ENCODE assay signal across 9 cellular contexts in the genomic region with DNA sequence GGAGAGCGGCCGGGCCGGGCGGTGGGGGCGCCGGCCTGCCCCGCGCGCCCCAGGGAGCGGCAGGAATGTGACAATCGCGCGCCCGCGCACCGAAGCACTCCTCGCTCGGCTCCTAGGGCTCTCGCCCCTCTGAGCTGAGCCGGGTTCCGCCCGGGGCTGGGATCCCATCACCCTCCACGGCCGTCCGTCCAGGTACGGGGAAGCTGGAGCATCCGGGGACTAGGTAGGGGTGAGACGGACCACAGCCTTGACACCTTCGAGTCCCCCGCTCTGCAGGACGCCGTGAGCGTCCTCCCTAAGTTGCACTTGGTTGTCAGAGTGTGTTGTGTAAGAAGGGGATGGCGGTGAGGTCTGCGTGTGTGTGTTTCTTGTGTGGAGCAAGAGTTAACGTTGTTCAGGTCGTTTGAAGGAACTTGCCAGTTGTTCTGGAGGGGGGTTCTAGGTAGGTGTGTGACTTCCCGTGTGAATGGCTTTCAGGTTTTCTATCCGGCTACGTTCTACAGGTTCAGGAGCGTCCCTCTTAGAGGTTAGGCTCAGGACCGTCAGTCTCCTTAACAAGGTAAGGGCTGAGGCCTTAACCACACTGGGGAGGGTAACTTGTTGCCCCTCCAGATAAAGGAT. TPM values are rescaled to one million over a fixed set of nuclear protein-coding genes. Genes with fewer than 3 reads are reported as not detected.
DNase-seq lines count a peak whose midpoint lies in the region; TF ChIP-seq lines count a peak whose summit lies in the region.
"Had no signal": no experiment of that assay in that cellular context is flagged by ENCODE, and none has a peak within 500 bp of the region (broad histone marks: within the 10 kb centered on the region; RNA-seq: fewer than 3 reads in every experiment).

No MANE protein-coding gene starts in this region.

- H3K36me3 ChIP-seq in vagina = peaks cover 0 to 5% of the 10 kb centered on the region in 2 donors
- H3K36me3 ChIP-seq in BE2C = no peaks in the 10 kb centered on the region

- peaks cover 18% of the 10 kb centered on the region for H3K4me1 Mint-ChIP-seq in activated naive CD4-positive, alpha-beta T cell treated with anti-CD3 and anti-CD28 coated beads, Interleukin-2, amount 10 ng/mL, durations not matched to agents 7 days and 5 days
- H3K4me1 Mint-ChIP-seq in dendritic cell treated with granulocyte-macrophage colony-stimulating factor and Interleukin-4, amounts not matched to agents 40 ng/mL and 50 ng/mL, for 4 days (ENCODE audit: low read depth) = peaks cover 54% of the 10 kb centered on the region
- H3K4me1 Mint-ChIP-seq in mesothelial cell of epicardium = peaks cover 39% of the 10 kb centered on the region

- CTCF ChIA-PET in activated naive CD4-positive, alpha-beta T cell treated with anti-CD3 and anti-CD28 coated beads, Interleukin-2, amount 10 ng/mL, durations not matched to agents 7 days and 5 days (lab: Charles Lee) = interaction anchor here (1.0 kb wide), 1 partner anchor 23 kb away, joined by 3 read pairs; no protein-coding TSS in a partner anchor

- H3K4me1 ChIP-seq in vagina (peaks cover 51% of the 10 kb centered on the region), BE2C (no peaks in the 10 kb centered on the region)

- peaks cover 40% of the 10 kb centered on the region for H3K9me3 Mint-ChIP-seq in activated naive CD4-positive, alpha-beta T cell treated with anti-CD3 and anti-CD28 coated beads, Interleukin-2, amount 10 ng/mL, durations not matched to agents 7 days and 5 days
- H3K9me3 Mint-ChIP-seq in dendritic cell treated with granulocyte-macrophage colony-stimulating factor and Interleukin-4, amounts not matched to agents 40 ng/mL and 50 ng/mL, for 4 days = peaks cover 36% of the 10 kb centered on the region
- H3K9me3 Mint-ChIP-seq in mesothelial cell of epicardium = peaks cover 14% of the 10 kb centered on the region

- peak; percentile 23 for DNase-seq in activated naive CD4-positive, alpha-beta T cell treated with anti-CD3 and anti-CD28 coated beads, Interleukin-2, amount 10 ng/mL, durations not matched to agents 7 days and 5 days
- no peak for DNase-seq in activated naive CD4-positive, alpha-beta T cell treated with Interleukin-2 at 50 U/mL for 16 hours
- DNase-seq in mesothelial cell of epicardium (ENCODE audit: low spot score in 2 of 2, unreplicated experiment in 2 of 2) (no peak), vagina (ENCODE audit: extremely low spot score in 2 of 2) (no peak), SW 1271 (lab: John Stamatoyannopoulos, UW) (no peak), BE2C (no peak), NCI-H1092 treated with DMSO at 0.1 percent for 48 hours (lab: John Stamatoyannopoulos, UW) (no peak)

- H3K27me3 Mint-ChIP-seq in activated naive CD4-positive, alpha-beta T cell treated with anti-CD3 and anti-CD28 coated beads, Interleukin-2, amount 10 ng/mL, durations not matched to agents 7 days and 5 days = peaks cover 33% of the 10 kb centered on the region
- H3K27me3 Mint-ChIP-seq in dendritic cell treated with granulocyte-macrophage colony-stimulating factor and Interleukin-4, amounts not matched to agents 40 ng/mL and 50 ng/mL, for 4 days = peaks cover 6% of the 10 kb centered on the region
- peaks cover 2% of the 10 kb centered on the region for H3K27me3 Mint-ChIP-seq in mesothelial cell of epicardium (ENCODE audit: low read depth)

- peak overlapping the region; percentile 30 for H3K4me3 Mint-ChIP-seq in activated naive CD4-positive, alpha-beta T cell treated with anti-CD3 and anti-CD28 coated beads, Interleukin-2, amount 10 ng/mL, durations not matched to agents 7 days and 5 days
- peak overlapping the region; percentile 96 for H3K4me3 Mint-ChIP-seq in dendritic cell treated with granulocyte-macrophage colony-stimulating factor and Interleukin-4, amounts not matched to agents 40 ng/mL and 50 ng/mL, for 4 days
- peak overlapping the region; percentile 78 for H3K4me3 Mint-ChIP-seq in mesothelial cell of epicardium

- H3K27ac ChIP-seq in vagina = peak overlapping the region; percentile 94
- H3K27ac ChIP-seq: SK-N-MC had no signal

- H3K9me3 ChIP-seq in vagina = no peaks in the 10 kb centered on the region
- H3K9me3 ChIP-seq in BE2C = no peaks in the 10 kb centered on the region

- no peak for TF ChIP-seq CTCF in mesothelial cell of epicardium (IDR thresholded peaks at IDR 0.05; ENCODE audit: unreplicated experiment)
- TF ChIP-seq CTCF in vagina (IDR thresholded peaks at IDR 0.05) = no peak
- TF ChIP-seq CTCF in BE2C (IDR thresholded peaks at IDR 0.05; ENCODE audit: low read depth, low read length) = no peak

- intact Hi-C loops in dendritic cell treated with granulocyte-macrophage colony-stimulating factor and Interleukin-4, amounts not matched to agents 40 ng/mL and 50 ng/mL, for 4 days (cut with micrococcal nuclease) = loop anchor here (2.0 to 5.0 kb wide), 2 partner anchors 60 to 116 kb away; no protein-coding TSS in a partner anchor
- intact Hi-C loops in vagina (cut with DNase I) = loop anchor here (5.0 kb wide), 2 partner anchors 81 to 121 kb away; no protein-coding TSS in a partner anchor

- H3K27me3 ChIP-seq in vagina = no peaks in the 10 kb centered on the region
- peaks cover 8% of the 10 kb centered on the region; the same call in 1 of the 2 replicates for H3K27me3 ChIP-seq in BE2C

- H3K27ac Mint-ChIP-seq in activated naive CD4-positive, alpha-beta T cell treated with anti-CD3 and anti-CD28 coated beads, Interleukin-2, amount 10 ng/mL, durations not matched to agents 7 days and 5 days = no peak overlapping the region
- H3K27ac Mint-ChIP-seq in dendritic cell treated with granulocyte-macrophage colony-stimulating factor and Interleukin-4, amounts not matched to agents 40 ng/mL and 50 ng/mL, for 4 days = peak overlapping the region; percentile 99
- peak overlapping the region; percentile 85 for H3K27ac Mint-ChIP-seq in mesothelial cell of epicardium

- TF ChIP-seq POLR2A in vagina (IDR thresholded peaks at IDR 0.05) = no peak

- H3K4me3 ChIP-seq in vagina = peak overlapping the region; percentile 65 to 81
- no peak overlapping the region for H3K4me3 ChIP-seq in BE2C (ENCODE audit: low read depth, low read length)
- H3K4me3 ChIP-seq: SK-N-MC had no signal

- H3K36me3 Mint-ChIP-seq in activated naive CD4-positive, alpha-beta T cell treated with anti-CD3 and anti-CD28 coated beads, Interleukin-2, amount 10 ng/mL, durations not matched to agents 7 days and 5 days = peaks cover 9% of the 10 kb centered on the region
- H3K36me3 Mint-ChIP-seq in dendritic cell treated with granulocyte-macrophage colony-stimulating factor and Interleukin-4, amounts not matched to agents 40 ng/mL and 50 ng/mL, for 4 days (ENCODE audit: low read depth) = peaks cover 59% of the 10 kb centered on the region
- H3K36me3 Mint-ChIP-seq in mesothelial cell of epicardium = peaks cover 4% of the 10 kb centered on the region

RNA-seq across cellular contexts. Expression of gene IL1R1, which starts 0.4 kb away (rescaled TPM):
- total RNA-seq in mesothelial cell of epicardium (10.8 to 13.6 TPM (median 13.3 TPM) in 3 replicates), vagina (79.6 TPM)
- 0.26 TPM for polyA plus RNA-seq in BE2C (2012; ENCODE audit: insufficient read depth, insufficient read length, low read depth)

RNA-seq across cellular contexts. Expression of gene IL1RL2, which starts 43.9 kb away (rescaled TPM):
- 0.40 TPM in 1 of 3 replicates, not detected in the others for total RNA-seq in mesothelial cell of epicardium
- total RNA-seq in vagina = 5.2 TPM
- polyA plus RNA-seq in BE2C (2012; ENCODE audit: insufficient read depth, insufficient read length, low read depth) = not detected

Comparison
In these comparisons a context has a peak if more than half of its experiments do, and no peak if none do; other contexts are left out.
1. H3K4me3 Mint-ChIP-seq: peak in every context shown above with its lines; median percentile 96 in dendritic cell treated with granulocyte-macrophage colony-stimulating factor and Interleukin-4, amounts not matched to agents 40 ng/mL and 50 ng/mL, for 4 days; 78 in mesothelial cell of epicardium; 30 in activated naive CD4-positive, alpha-beta T cell treated with anti-CD3 and anti-CD28 coated beads, Interleukin-2, amount 10 ng/mL, durations not matched to agents 7 days and 5 days.